Comparison of ENCODE assay signal across 9 cellular contexts in genomic region chr20:31515775-31516107, GRCh38. TPM values are rescaled to one million over a fixed set of nuclear protein-coding genes. Genes with fewer than 3 reads are reported as not detected.
A peak's percentile ranks its signal among the peaks of the same experiment; 100 is the strongest.
DNase-seq lines count a peak whose midpoint lies in the region; ATAC-seq and TF ChIP-seq lines count a peak whose summit lies in the region.
"Had no signal": no experiment of that assay in that cellular context is flagged by ENCODE, and none has a peak within 500 bp of the region (broad histone marks: within the 10 kb centered on the region; RNA-seq: fewer than 3 reads in every experiment).

No MANE protein-coding gene starts in this region.

- DNase-seq in heart left ventricle (no peak), left cardiac atrium (no peak), kidney epithelial cell (ENCODE audit: low read depth) (no peak), NCI-H2029 (lab: John Stamatoyannopoulos, UW) (no peak), NCI-H2196 treated with DMSO at 0.1 percent for 48 hours (lab: John Stamatoyannopoulos, UW; ENCODE audit: unreplicated experiment) (no peak)
- peak; percentile 18 to 31 for DNase-seq in activated CD4-positive, alpha-beta T cell treated with anti-CD3 and anti-CD28 coated beads, Interleukin-2, amount 50 U/mL, for 48 hours

- H3K9me3 ChIP-seq in heart left ventricle, result no peaks in the 10 kb centered on the region

- peaks cover 8 to 63% (median 29%) of the 10 kb centered on the region in 12 donors for H3K4me1 ChIP-seq in heart left ventricle
- H3K4me1 ChIP-seq in urinary bladder (ENCODE audit: insufficient read depth), result no peaks in the 10 kb centered on the region

- H3K27me3 ChIP-seq in heart left ventricle (no peaks in the 10 kb centered on the region), kidney epithelial cell (ENCODE audit: control insufficient read depth, insufficient read depth, low read length) (no peaks in the 10 kb centered on the region)

- intact Hi-C loops in heart left ventricle (cut with DNase I) (no loop called here), left cardiac atrium (cut with DNase I) (no loop called here)

- H3K27ac ChIP-seq in heart left ventricle (peak overlapping the region in 2 of 12 donors; percentile 78 to 91), urinary bladder (ENCODE audit: low read depth) (no peak overlapping the region)

- TF ChIP-seq CTCF in heart left ventricle (IDR thresholded peaks at IDR 0.05) (no peak), kidney epithelial cell (IDR thresholded peaks at IDR 0.05; ENCODE audit: insufficient read depth, low read length, poor library complexity, severe bottlenecking) (no peak)

- WGBS in heart left ventricle, 4 donors, result 84 to 91% (median 89%) methylated on average over 3 of the region's 3 CpGs
- 80% methylated on average over 3 of the region's 3 CpGs for WGBS in urinary bladder

- TF ChIP-seq POLR2A in heart left ventricle (IDR thresholded peaks at IDR 0.05), result no peak

- H3K4me3 ChIP-seq in heart left ventricle (peak overlapping the region in 10 of 12 donors; percentile 59 to 99 (median 90)), kidney epithelial cell (ENCODE audit: low read depth, low read length) (peak overlapping the region; percentile 74), urinary bladder (ENCODE audit: low read depth, low read length) (peak overlapping the region; percentile 76)

- ATAC-seq in heart left ventricle (no peak), left cardiac atrium (no peak), GM21390 (IDR thresholded peaks at IDR 0.05; ENCODE audit: unreplicated experiment) (no peak)

- H3K36me3 ChIP-seq in heart left ventricle, result peaks cover 0 to 27% (median 0%) of the 10 kb centered on the region in 9 donors
- peaks cover 2% of the 10 kb centered on the region for H3K36me3 ChIP-seq in kidney epithelial cell (ENCODE audit: control insufficient read depth, insufficient read depth, low read length)
- no peaks in the 10 kb centered on the region for H3K36me3 ChIP-seq in urinary bladder (ENCODE audit: insufficient read depth)

RNA-seq across cellular contexts. Expression of gene HM13, which starts 1.5 kb away (rescaled TPM):
- 100 to 1,000 TPM in 1 of 9 donors, 10 to 100 TPM in 8; 22.3 to 110 (median 39.8) TPM for total RNA-seq in heart left ventricle
- 100 to 1,000 TPM in 1 of 2 donors, 10 to 100 TPM in 1; 41.0 to 119 TPM for polyA plus RNA-seq in heart left ventricle
- 10 to 100 TPM; 64.9 to 88.9 TPM for total RNA-seq in left cardiac atrium
- 116 and 133 TPM in 2 replicates for total RNA-seq in kidney epithelial cell
- total RNA-seq in urinary bladder, result 48.8 TPM
- 90.4 TPM for polyA plus RNA-seq in urinary bladder

RNA-seq across cellular contexts. Expression of gene REM1, which starts 40.7 kb away (rescaled TPM):
- 1 to 10 TPM in 8 of 9 donors, under 1 TPM in 1; 0.44 to 5.3 (median 1.5) TPM for total RNA-seq in heart left ventricle
- polyA plus RNA-seq in heart left ventricle, result 1 to 10 TPM; 2.6 to 3.2 TPM
- total RNA-seq in left cardiac atrium, result 1 to 10 TPM; 1.6 to 3.2 TPM
- not detected in 2 replicates for total RNA-seq in kidney epithelial cell
- 4.1 TPM for total RNA-seq in urinary bladder
- polyA plus RNA-seq in urinary bladder, result 4.8 TPM
- total RNA-seq: pulmonary artery endothelial cell had no signal

RNA-seq across cellular contexts. Expression of gene DEFB124, which starts 40.8 kb away (rescaled TPM):
- not detected for total RNA-seq in heart left ventricle
- polyA plus RNA-seq in heart left ventricle, result under 1 TPM in 1 of 2 donors, not detected in 1; 0.76 TPM
- total RNA-seq in left cardiac atrium, result under 1 TPM in 1 of 2 donors, not detected in 1; 0.44 TPM
- total RNA-seq in kidney epithelial cell, result not detected in 2 replicates
- not detected for total RNA-seq in urinary bladder
- polyA plus RNA-seq in urinary bladder, result 0.52 TPM
- total RNA-seq: pulmonary artery endothelial cell had no signal

Comparison
In these comparisons a context has a peak if more than half of its experiments do, and no peak if none do; other contexts are left out.
1. DNase-seq: peak in activated CD4-positive, alpha-beta T cell treated with anti-CD3 and anti-CD28 coated beads, Interleukin-2, amount 50 U/mL, for 48 hours (2 of 2); none in heart left ventricle (0 of 5), left cardiac atrium (single experiment), kidney epithelial cell (single experiment), NCI-H2029 (single experiment) and NCI-H2196 treated with DMSO at 0.1 percent for 48 hours (single experiment).
2. Peak in every context shown above with its lines, with median percentiles within 50 percentile points of each other: H3K4me3 ChIP-seq.